Comparison of ENCODE assay signal across 9 cellular contexts in genomic region chr19:41859213-41859617, GRCh38. TPM values are rescaled to one million over a fixed set of nuclear protein-coding genes. Genes with fewer than 3 reads are reported as not detected.
A peak's percentile ranks its signal among the peaks of the same experiment; 100 is the strongest.
DNase-seq lines count a peak whose midpoint lies in the region; ATAC-seq and TF ChIP-seq lines count a peak whose summit lies in the region.
"Had no signal": no experiment of that assay in that cellular context is flagged by ENCODE, and none has a peak within 500 bp of the region (broad histone marks: within the 10 kb centered on the region; RNA-seq: fewer than 3 reads in every experiment).

No MANE protein-coding gene starts in this region.

- peak overlapping the region; percentile 58 for H3K9ac ChIP-seq in ES-I3 (ENCODE audit: low read depth, low read length)

- WGBS in esophagus muscularis mucosa = 5% methylated on average over 8 of the region's 8 CpGs
- 1 to 6% (median 6%) methylated on average over 8 of the region's 8 CpGs for WGBS in psoas muscle, 3 donors

- H3K27ac ChIP-seq in RWPE1 (peak overlapping the region; percentile 91), esophagus muscularis mucosa (replicated peaks in 1 of 4) (peak overlapping the region; percentile 92 to 96 (median 94)), psoas muscle (peak overlapping the region; percentile 93)

- DNase-seq in RWPE1 (ENCODE audit: low spot score) = no peak
- DNase-seq in esophagus muscularis mucosa (ENCODE audit: extremely low spot score) = no peak
- no peak for DNase-seq in psoas muscle
- DNase-seq in OCI-M1 (lab: John Stamatoyannopoulos, UW) = no peak
- no peak for DNase-seq in C1 segment of cervical spinal cord (lab: John Stamatoyannopoulos, UW)
- no peak for DNase-seq in NCI-H446 treated with DMSO at 0.1 percent for 48 hours (lab: John Stamatoyannopoulos, UW)
- DNase-seq in sciatic nerve (ENCODE audit: low spot score) = no peak

- H3K36me3 ChIP-seq in ES-I3 (ENCODE audit: insufficient read depth, low read length) (peaks cover 36% of the 10 kb centered on the region), esophagus muscularis mucosa (peaks cover 11 to 34% (median 32%) of the 10 kb centered on the region in 4 donors), psoas muscle (ENCODE audit: insufficient read depth in 1 of 2, low read depth in 1 of 2) (peaks cover 9 to 36% of the 10 kb centered on the region in 2 donors)

- no peaks in the 10 kb centered on the region for H3K9me3 ChIP-seq in ES-I3 (ENCODE audit: control insufficient read depth, insufficient read depth, low read length)
- H3K9me3 ChIP-seq in esophagus muscularis mucosa = no peaks in the 10 kb centered on the region
- no peaks in the 10 kb centered on the region for H3K9me3 ChIP-seq in psoas muscle

- ATAC-seq in psoas muscle (no peak), sciatic nerve (no peak)

- H3K4me3 ChIP-seq in esophagus muscularis mucosa (peak overlapping the region; percentile 71 to 99 (median 88)), psoas muscle (peak overlapping the region; percentile 94)

- no peak for TF ChIP-seq EP300 in esophagus muscularis mucosa (IDR thresholded peaks at IDR 0.05)

- H3K27me3 ChIP-seq in esophagus muscularis mucosa (peaks cover 0 to 9% (median 1%) of the 10 kb centered on the region in 4 donors), psoas muscle (ENCODE audit: insufficient read depth in 3 of 3, low read length in 2 of 3) (peaks cover 0 to 3% (median 0%) of the 10 kb centered on the region in 3 donors)

- POLR2A ChIA-PET in RWPE1 (lab: Yijun Ruan, JAX; ENCODE audit: low non-redundant PET) = interaction anchor here (0.7 to 1.2 kb wide), 2 partner anchors 100 to 170 kb away, joined by 3 to 5 read pairs; partner anchors contain the start of gene RABAC1

- CTCF ChIA-PET in RWPE1 (lab: Yijun Ruan, JAX) = interaction anchor here (0.9 to 1.3 kb wide), 3 partner anchors 14 to 98 kb away, joined by 3 to 4 read pairs (median 3); partner anchors contain the start of genes DMRTC2 and LYPD4

- peaks cover 19% of the 10 kb centered on the region for H3K4me1 ChIP-seq in ES-I3 (ENCODE audit: insufficient read depth, low read length)
- H3K4me1 ChIP-seq in esophagus muscularis mucosa = peaks cover 29 to 45% (median 39%) of the 10 kb centered on the region in 4 donors
- H3K4me1 ChIP-seq in psoas muscle = peaks cover 19% of the 10 kb centered on the region

- no peak for TF ChIP-seq POLR2A in esophagus muscularis mucosa (IDR thresholded peaks at IDR 0.05; ENCODE audit: low read depth)

- TF ChIP-seq CTCF in RWPE1 (conservative IDR thresholded peaks at IDR 0.05; ENCODE audit: low read depth) (no peak), esophagus muscularis mucosa (IDR thresholded peaks at IDR 0.05) (peak in 1 of 3 experiments; percentile 46), psoas muscle (IDR thresholded peaks at IDR 0.05) (no peak)

- intact Hi-C loops in esophagus muscularis mucosa (cut with DNase I) (no loop called here), psoas muscle (cut with DNase I) (no loop called here), sciatic nerve (cut with DNase I) (no loop called here)

RNA-seq across cellular contexts. Expression of gene RPS19, which starts 0.8 kb away (rescaled TPM):
- total RNA-seq in esophagus muscularis mucosa (1,000 to 10,000 TPM in 3 of 4 donors, 100 to 1,000 TPM in 1; 893 to 1,378 (median 1,179) TPM), psoas muscle (100 to 1,000 TPM; 593 to 962 (median 730) TPM), sciatic nerve (788 TPM)
- polyA plus RNA-seq in psoas muscle = 1,000 to 10,000 TPM; 1,218 to 2,236 (median 1,284) TPM

RNA-seq across cellular contexts. Expression of gene DMRTC2, which starts 14.4 kb away (rescaled TPM):
- not detected for total RNA-seq in esophagus muscularis mucosa
- total RNA-seq in psoas muscle = not detected
- not detected for polyA plus RNA-seq in psoas muscle
- total RNA-seq in sciatic nerve = not detected
- total RNA-seq: T-helper 1 cell treated with Interleukin-12 subunit alpha and Interleukin-12 subunit beta and Interleukin-4 antibody, amounts not matched to agents 30 ng/mL and 1 ng/mL, for 36 hours had no signal

RNA-seq across cellular contexts. Expression of gene LYPD4, which starts 14.7 kb away (rescaled TPM):
- total RNA-seq in esophagus muscularis mucosa = not detected
- total RNA-seq in psoas muscle = not detected
- not detected for polyA plus RNA-seq in psoas muscle
- not detected for total RNA-seq in sciatic nerve
- total RNA-seq: T-helper 1 cell treated with Interleukin-12 subunit alpha and Interleukin-12 subunit beta and Interleukin-4 antibody, amounts not matched to agents 30 ng/mL and 1 ng/mL, for 36 hours had no signal

RNA-seq across cellular contexts. Expression of gene CD79A, which starts 17.9 kb away (rescaled TPM):
- 1 to 10 TPM in 1 of 4 donors, under 1 TPM in 1, not detected in 2; 0.71 to 2.2 TPM for total RNA-seq in esophagus muscularis mucosa
- total RNA-seq in psoas muscle = 1 to 10 TPM in 2 of 4 donors, under 1 TPM in 2; 0.30 to 1.4 (median 0.91) TPM
- polyA plus RNA-seq in psoas muscle = 1 to 10 TPM in 1 of 3 donors, under 1 TPM in 2; 0.30 to 1.3 (median 0.87) TPM
- total RNA-seq in sciatic nerve = 2.1 TPM

RNA-seq across cellular contexts. Expression of gene ARHGEF1, which starts 23.8 kb away (rescaled TPM):
- 10 to 100 TPM; 54.5 to 71.8 (median 59.7) TPM for total RNA-seq in esophagus muscularis mucosa
- 10 to 100 TPM; 15.8 to 22.2 (median 21.3) TPM for total RNA-seq in psoas muscle
- polyA plus RNA-seq in psoas muscle = 10 to 100 TPM; 20.4 to 28.0 (median 20.7) TPM
- total RNA-seq in sciatic nerve = 137 TPM
